In the genomic region with DNA sequence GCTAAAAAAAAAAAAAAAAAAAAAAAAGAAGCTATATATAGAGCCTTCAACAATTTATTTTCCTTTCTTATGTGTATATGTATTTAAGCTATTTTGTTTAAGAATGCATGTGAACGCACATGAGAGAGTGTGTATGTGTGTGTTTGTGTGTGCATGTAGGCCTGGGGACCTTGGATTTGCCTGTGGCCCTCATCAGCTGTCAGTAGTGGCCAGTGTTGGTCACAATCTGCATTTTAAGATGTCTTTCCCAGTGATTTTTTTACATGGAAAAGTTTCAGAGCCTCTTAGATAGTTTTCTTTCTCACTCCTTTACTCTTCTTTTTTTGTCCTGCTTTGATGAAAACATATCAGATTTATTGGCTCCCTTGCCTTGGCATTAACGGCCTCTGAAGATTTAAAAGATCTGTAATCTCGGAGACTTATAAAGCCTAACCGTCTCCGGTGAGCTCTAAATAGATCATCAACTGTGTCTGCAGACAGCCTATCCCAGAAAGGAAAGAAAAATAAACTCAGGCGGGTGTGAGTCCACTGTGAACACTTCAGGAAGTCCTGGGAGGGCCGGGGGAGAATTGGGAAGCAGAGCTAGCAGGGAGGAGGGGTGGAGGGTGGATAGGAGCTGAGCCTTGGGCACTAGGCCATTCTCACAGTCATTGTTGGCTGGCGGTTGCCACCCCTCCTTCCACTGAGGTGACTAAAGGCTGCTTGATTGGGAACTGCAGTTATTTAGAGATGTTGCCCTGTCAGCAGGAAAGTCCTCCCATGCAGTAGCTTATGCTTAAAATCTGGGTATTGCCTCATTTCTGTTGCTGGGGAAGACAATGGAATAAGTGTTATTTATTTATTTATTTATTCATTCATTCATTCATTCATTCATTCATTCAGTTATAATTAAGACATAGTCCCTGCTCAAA, we compare ENCODE assay signal across 8 cellular contexts.
DNase-seq lines count a peak whose midpoint lies in the region; ATAC-seq and TF ChIP-seq lines count a peak whose summit lies in the region.
"Had no signal": no experiment of that assay in that cellular context is flagged by ENCODE, and none has a peak within 500 bp of the region (broad histone marks: within the 10 kb centered on the region; RNA-seq: fewer than 3 reads in every experiment).

No MANE protein-coding gene starts in this region.

- 48 to 53% methylated on average over 8 of the region's 8 CpGs for WGBS in esophagus squamous epithelium, 2 donors

- TF ChIP-seq POLR2A in esophagus squamous epithelium (IDR thresholded peaks at IDR 0.05) (no peak), vagina (IDR thresholded peaks at IDR 0.05) (no peak)

- H3K9ac ChIP-seq in muscle layer of colon (ENCODE audit: low read length), result no peak overlapping the region

- H3K4me3 ChIP-seq in SJSA1 (no peak overlapping the region), esophagus squamous epithelium (peak overlapping the region in 1 of 4 donors; percentile 18), muscle layer of colon (ENCODE audit: low read depth in 1 of 2, low read length in 2 of 2) (no peak overlapping the region), vagina (no peak overlapping the region)

- H3K27me3 ChIP-seq in SJSA1 (replicated peaks), result no peaks in the 10 kb centered on the region
- H3K27me3 ChIP-seq in esophagus squamous epithelium, result no peaks in the 10 kb centered on the region
- H3K27me3 ChIP-seq in muscle layer of colon (ENCODE audit: control insufficient read depth in 1 of 2, insufficient read depth in 2 of 2, low read length in 2 of 2), result no peaks in the 10 kb centered on the region
- no peaks in the 10 kb centered on the region for H3K27me3 ChIP-seq in vagina

- intact Hi-C loops in esophagus squamous epithelium (cut with DNase I), result no loop called here
- intact Hi-C loops in vagina (cut with DNase I), result loop anchor here (2.0 kb wide), 1 partner anchor 78 kb away; no protein-coding TSS in a partner anchor

- TF ChIP-seq CTCF in esophagus squamous epithelium (IDR thresholded peaks at IDR 0.05) (no peak), vagina (IDR thresholded peaks at IDR 0.05) (no peak)

- DNase-seq in SJSA1 (ENCODE audit: low read depth in 1 of 2, low spot score in 2 of 2), result peak; percentile 93 to 98
- DNase-seq in esophagus squamous epithelium (lab: John Stamatoyannopoulos, UW), result no peak
- no peak for DNase-seq in vagina (ENCODE audit: extremely low spot score in 2 of 2)
- DNase-seq in DMS153 (lab: John Stamatoyannopoulos, UW), result no peak

- peaks cover 68% of the 10 kb centered on the region for H3K4me1 ChIP-seq in SJSA1 (replicated peaks)
- H3K4me1 ChIP-seq in esophagus squamous epithelium, result peaks cover 0 to 24% (median 7%) of the 10 kb centered on the region in 3 donors
- H3K4me1 ChIP-seq in muscle layer of colon (ENCODE audit: insufficient read depth, low read length), result peaks cover 20% of the 10 kb centered on the region
- H3K4me1 ChIP-seq in vagina, result peaks cover 24% of the 10 kb centered on the region

- H3K36me3 ChIP-seq in SJSA1 (peaks cover 3% of the 10 kb centered on the region; the same call in 1 of the 2 replicates), esophagus squamous epithelium (peaks cover 0 to 37% (median 0%) of the 10 kb centered on the region in 3 donors), muscle layer of colon (ENCODE audit: insufficient read depth, low read length) (no peaks in the 10 kb centered on the region), vagina (no peaks in the 10 kb centered on the region)

- peak overlapping the region; percentile 91 for H3K27ac ChIP-seq in SJSA1
- peak overlapping the region; percentile 9 to 73 (median 67) for H3K27ac ChIP-seq in esophagus squamous epithelium
- peak overlapping the region; percentile 57 for H3K27ac ChIP-seq in muscle layer of colon (ENCODE audit: low read depth, low read length)
- peak overlapping the region; percentile 57 for H3K27ac ChIP-seq in vagina
- H3K27ac ChIP-seq: RWPE1 had no signal

- ATAC-seq in HG03469 (IDR thresholded peaks at IDR 0.05; ENCODE audit: unreplicated experiment) (no peak), HG02884 (IDR thresholded peaks at IDR 0.05; ENCODE audit: unreplicated experiment) (no peak)

- H3K9me3 ChIP-seq in SJSA1 (replicated peaks) (no peaks in the 10 kb centered on the region), esophagus squamous epithelium (no peaks in the 10 kb centered on the region), muscle layer of colon (ENCODE audit: low read length) (no peaks in the 10 kb centered on the region), vagina (no peaks in the 10 kb centered on the region)

Comparison
In these comparisons a context has a peak if more than half of its experiments do, and no peak if none do; other contexts are left out.
1. DNase-seq: peak in SJSA1 (2 of 2); none in esophagus squamous epithelium (single experiment), vagina (0 of 2) and DMS153 (single experiment).
2. Peak in every context shown above with its lines, with median percentiles within 50 percentile points of each other: H3K27ac ChIP-seq.